23 cellular contexts compared by ENCODE assay signal in the genomic region with DNA sequence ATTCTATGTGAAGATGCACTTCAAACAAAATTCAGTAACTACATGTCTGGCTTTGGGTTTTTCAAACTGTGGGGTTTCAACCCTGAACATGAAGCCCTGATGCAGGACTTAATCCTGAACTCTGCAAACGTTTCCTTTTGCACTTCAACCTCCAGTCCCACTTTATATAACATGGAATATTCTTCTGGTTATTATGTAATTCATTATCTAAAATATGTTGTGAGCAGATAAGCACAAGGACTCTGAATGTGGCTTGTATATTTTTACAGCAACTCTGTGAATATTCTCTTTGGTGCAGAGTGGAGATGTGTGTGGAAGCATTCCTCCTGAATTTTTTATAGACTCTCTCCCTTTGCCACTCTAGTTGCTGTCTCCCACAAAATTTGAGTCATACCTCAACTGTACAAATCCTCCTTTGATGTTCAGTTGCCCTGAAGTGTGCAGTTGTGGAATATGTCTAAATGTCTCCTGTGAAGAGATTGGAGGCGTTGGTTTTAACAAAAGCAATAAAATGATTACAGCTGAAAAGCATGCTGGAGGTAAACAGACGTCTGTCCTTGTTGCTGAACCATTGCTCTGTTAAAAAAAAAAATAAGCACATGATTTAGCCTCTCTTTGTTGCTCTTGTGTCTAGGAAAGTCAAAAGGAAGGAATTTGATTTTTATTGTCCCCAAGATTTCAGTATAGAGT.
DNase-seq lines count a peak whose midpoint lies in the region; ATAC-seq and TF ChIP-seq lines count a peak whose summit lies in the region.
"Had no signal": no experiment of that assay in that cellular context is flagged by ENCODE, and none has a peak within 500 bp of the region (broad histone marks: within the 10 kb centered on the region; RNA-seq: fewer than 3 reads in every experiment).

No MANE protein-coding gene starts in this region.

- H3K9ac ChIP-seq in skeletal muscle satellite cell (ENCODE audit: low read depth, low read length), result no peak overlapping the region

- H3K4me2 ChIP-seq in skeletal muscle satellite cell (ENCODE audit: low read length), result peak overlapping the region; percentile 8

- POLR2A ChIA-PET in BJ (lab: Charles Lee), result interaction anchor here (0.6 kb wide), 1 partner anchor 9 kb away, joined by 3 read pairs; no protein-coding TSS in a partner anchor

- no peaks in the 10 kb centered on the region for H3K9me3 ChIP-seq in skeletal muscle satellite cell (replicated peaks; ENCODE audit: low read length)
- H3K9me3 ChIP-seq: lower lobe of right lung, sigmoid colon, thoracic aorta had no signal

- peaks cover 19% of the 10 kb centered on the region for H3K4me1 ChIP-seq in skeletal muscle satellite cell (ENCODE audit: control insufficient read depth, insufficient read depth, low read length)
- H3K4me1 ChIP-seq: lower lobe of right lung had no signal

- no peak for TF ChIP-seq CTCF in BJ (IDR thresholded peaks at IDR 0.05; ENCODE audit: insufficient read depth, low read depth, low read length)
- no peak for TF ChIP-seq CTCF in fibroblast of the aortic adventitia (IDR thresholded peaks at IDR 0.05; ENCODE audit: insufficient read depth, low read length)

- H3K27me3 ChIP-seq in BJ (ENCODE audit: control insufficient read depth, insufficient read depth, low read length), result no peaks in the 10 kb centered on the region
- no peaks in the 10 kb centered on the region for H3K27me3 ChIP-seq in skeletal muscle satellite cell (ENCODE audit: control insufficient read depth, insufficient read depth, low read length)
- H3K27me3 ChIP-seq: sigmoid colon had no signal

- no peaks in the 10 kb centered on the region for H3K36me3 ChIP-seq in BJ (ENCODE audit: control insufficient read depth, insufficient read depth, low read length)
- no peaks in the 10 kb centered on the region for H3K36me3 ChIP-seq in skeletal muscle satellite cell (ENCODE audit: insufficient read depth, low read length)
- H3K36me3 ChIP-seq: lower lobe of right lung, sigmoid colon, thoracic aorta, WERI-Rb-1 had no signal

- H3K4me3 ChIP-seq in BJ (ENCODE audit: low read depth, low read length) (no peak overlapping the region), fibroblast of the aortic adventitia (ENCODE audit: low read depth, low read length) (no peak overlapping the region), skeletal muscle satellite cell (ENCODE audit: low read length) (no peak overlapping the region)
- H3K4me3 ChIP-seq: lower lobe of right lung, sigmoid colon, thoracic aorta had no signal

- peak; percentile 29 for DNase-seq in BJ (ENCODE audit: low read depth)
- peak; percentile 60 for DNase-seq in M059J (ENCODE audit: low read depth)
- DNase-seq in fibroblast of the aortic adventitia (ENCODE audit: low read depth), result peak; percentile 27
- no peak for DNase-seq in NCI-H128 (lab: John Stamatoyannopoulos, UW; ENCODE audit: unreplicated experiment)
- DNase-seq: activated CD4-positive, alpha-beta T cell treated with anti-CD3 and anti-CD28 coated beads for 48 hours; activated CD8-positive, alpha-beta memory T cell treated with anti-CD3 and anti-CD28 coated beads for 24 hours; activated gamma-delta T cell treated with Interleukin-2 at 50 U/mL for 16 hours; activated naive CD8-positive, alpha-beta T cell treated with anti-CD3 and anti-CD28 coated beads, Interleukin-2, amount 50 U/mL, for 24 hours; activated T-cell treated with anti-CD3 and anti-CD28 coated beads, Interleukin-2, amount 50 U/mL, for 1 hour; Kasumi-1; lower lobe of right lung; NCI-H1694 treated with DMSO at 0.1 percent for 48 hours; NCI-H510A treated with DMSO at 0.1 percent for 48 hours; SHP77; sigmoid colon; stimulated activated naive CD8-positive, alpha-beta T cell treated with anti-CD3 and anti-CD28 coated beads, Interleukin-15, Interleukin-2, amounts not matched to agents 100 U/mL and 50 U/mL, for 24 hours; T-helper 9 cell; WERI-Rb-1 had no signal

- ATAC-seq in esophagus mucosa, result no peak
- ATAC-seq in GM19351 (IDR thresholded peaks at IDR 0.05; ENCODE audit: unreplicated experiment), result no peak
- no peak for ATAC-seq in HG03457 (IDR thresholded peaks at IDR 0.05; ENCODE audit: unreplicated experiment)
- ATAC-seq: activated naive CD8-positive, alpha-beta T cell treated with anti-CD3 and anti-CD28 coated beads, Interleukin-2, amount 50 U/mL, for 24 hours; lower lobe of right lung; stimulated activated naive CD8-positive, alpha-beta T cell treated with anti-CD3 and anti-CD28 coated beads, Interleukin-15, Interleukin-2, amounts not matched to agents 100 U/mL and 50 U/mL, for 24 hours had no signal

- CTCF ChIA-PET in BJ (lab: Yijun Ruan, JAX), result no interaction called here
